9 cellular contexts compared by ENCODE assay signal in genomic region chr12:122523280-122523679, GRCh38. TPM values are rescaled to one million over a fixed set of nuclear protein-coding genes. Genes with fewer than 3 reads are reported as not detected.
DNase-seq lines count a peak whose midpoint lies in the region; ATAC-seq and TF ChIP-seq lines count a peak whose summit lies in the region.
"Had no signal": no experiment of that assay in that cellular context is flagged by ENCODE, and none has a peak within 500 bp of the region (broad histone marks: within the 10 kb centered on the region; RNA-seq: fewer than 3 reads in every experiment).

No MANE protein-coding gene starts in this region.

- H2BK120ac ChIP-seq in neuronal stem cell (ENCODE audit: low read depth, low read length), result no peak overlapping the region

- H3K4me3 ChIP-seq in coronary artery (peak overlapping the region; percentile 81), neuronal stem cell (ENCODE audit: low read length in 2 of 2) (no peak overlapping the region)

- no peaks in the 10 kb centered on the region for H3K9me3 ChIP-seq in neuronal stem cell (replicated peaks in 1 of 2; ENCODE audit: control insufficient read depth in 2 of 2, insufficient read depth in 1 of 2, low read depth in 1 of 2, low read length in 2 of 2)

- no peaks in the 10 kb centered on the region for H3K27me3 ChIP-seq in neuronal stem cell (ENCODE audit: control insufficient read depth in 3 of 3, insufficient read depth in 3 of 3, low read depth in 1 of 3, low read length in 3 of 3)

- peaks cover 3 to 17% of the 10 kb centered on the region in 2 donors for H3K4me1 ChIP-seq in neuronal stem cell (ENCODE audit: control insufficient read depth in 2 of 2, insufficient read depth in 1 of 2, low read depth in 1 of 2, low read length in 2 of 2)

- H3K27ac ChIP-seq in coronary artery (peak overlapping the region in 1 of 2 donors; percentile 45), neuronal stem cell (replicated peaks; ENCODE audit: low read length) (no peak overlapping the region), caudate nucleus (ENCODE audit: low read depth, low read length) (no peak overlapping the region)

- peaks cover 15 to 69% of the 10 kb centered on the region in 2 donors for H3K36me3 ChIP-seq in neuronal stem cell (replicated peaks in 1 of 2; ENCODE audit: control insufficient read depth in 2 of 2, insufficient read depth in 2 of 2, low read length in 2 of 2)

- no peak for ATAC-seq in HG03469 (IDR thresholded peaks at IDR 0.05; ENCODE audit: unreplicated experiment)

- H3K23ac ChIP-seq in neuronal stem cell (ENCODE audit: low read depth, low read length, poor library complexity), result no peak overlapping the region

- H3K79me1 ChIP-seq in neuronal stem cell (ENCODE audit: low read depth, low read length), result no peaks in the 10 kb centered on the region

- no peak for TF ChIP-seq CTCF in coronary artery (IDR thresholded peaks at IDR 0.05)

- H3K4ac ChIP-seq in neuronal stem cell (ENCODE audit: low read length), result no peak overlapping the region

- H2BK12ac ChIP-seq in neuronal stem cell (ENCODE audit: low read length), result no peak overlapping the region

- no peak overlapping the region for H3K4me2 ChIP-seq in neuronal stem cell (ENCODE audit: insufficient read depth, low read length, poor library complexity, severe bottlenecking)

- no peak overlapping the region for H4K8ac ChIP-seq in neuronal stem cell (ENCODE audit: low read depth, low read length)

- no peak overlapping the region for H2BK5ac ChIP-seq in neuronal stem cell (ENCODE audit: low read length)

- no peak overlapping the region for H2AK5ac ChIP-seq in neuronal stem cell (ENCODE audit: low read depth, low read length)

- H2BK15ac ChIP-seq in neuronal stem cell (ENCODE audit: low read length), result no peak overlapping the region

- no CpG with 5 or more reads among the region's 8 CpGs for WGBS in neuronal stem cell (ENCODE audit: extremely low coverage in 2 of 2, insufficient read length in 2 of 2, insufficient replicate concordance in 1 of 2), 2 donors

- no peak overlapping the region for H3K14ac ChIP-seq in neuronal stem cell (ENCODE audit: low read length)

- H2AFZ ChIP-seq in neuronal stem cell (ENCODE audit: low read length), result no peak overlapping the region

- DNase-seq in EL (peak; percentile 81), MV-4-11 (lab: John Stamatoyannopoulos, UW) (peak; percentile 57), coronary artery (ENCODE audit: low spot score) (no peak), neuronal stem cell (ENCODE audit: low spot score) (no peak), NCI-H1417 (lab: John Stamatoyannopoulos, UW) (no peak), NCI-H524 (lab: John Stamatoyannopoulos, UW) (no peak), caudate nucleus (lab: John Stamatoyannopoulos, UW) (no peak)
- DNase-seq: NCI-H187 had no signal

- no peak overlapping the region for H4K91ac ChIP-seq in neuronal stem cell (ENCODE audit: low read depth, low read length, poor library complexity)

- no peak overlapping the region for H3K18ac ChIP-seq in neuronal stem cell (ENCODE audit: low read length)

- H3K9ac ChIP-seq in neuronal stem cell (ENCODE audit: low read depth, low read length, poor library complexity), result peak overlapping the region; percentile 47

RNA-seq across cellular contexts. Expression of gene RSRC2, which starts 3.5 kb away (rescaled TPM):
- polyA plus RNA-seq in neuronal stem cell (2013, experiment 1 of 2), result 156 TPM
- 156 TPM for polyA plus RNA-seq in neuronal stem cell (2013, experiment 2 of 2)

RNA-seq across cellular contexts. Expression of gene KNTC1, which starts 3.8 kb away (rescaled TPM):
- polyA plus RNA-seq in neuronal stem cell (2013, experiment 1 of 2), result 116 TPM
- polyA plus RNA-seq in neuronal stem cell (2013, experiment 2 of 2), result 104 TPM

RNA-seq across cellular contexts. Expression of gene ZCCHC8, which starts 22.5 kb away (rescaled TPM):
- polyA plus RNA-seq in neuronal stem cell (2013, experiment 1 of 2), result 19.3 TPM
- 19.3 TPM for polyA plus RNA-seq in neuronal stem cell (2013, experiment 2 of 2)

Comparison
In these comparisons a context has a peak if more than half of its experiments do, and no peak if none do; other contexts are left out.
1. DNase-seq: peak in EL (single experiment) and MV-4-11 (single experiment); none in coronary artery (single experiment), neuronal stem cell (single experiment), NCI-H1417 (0 of 3), NCI-H524 (0 of 2) and caudate nucleus (0 of 61).